ENCODE assay signal across 24 cellular contexts in the genomic region with DNA sequence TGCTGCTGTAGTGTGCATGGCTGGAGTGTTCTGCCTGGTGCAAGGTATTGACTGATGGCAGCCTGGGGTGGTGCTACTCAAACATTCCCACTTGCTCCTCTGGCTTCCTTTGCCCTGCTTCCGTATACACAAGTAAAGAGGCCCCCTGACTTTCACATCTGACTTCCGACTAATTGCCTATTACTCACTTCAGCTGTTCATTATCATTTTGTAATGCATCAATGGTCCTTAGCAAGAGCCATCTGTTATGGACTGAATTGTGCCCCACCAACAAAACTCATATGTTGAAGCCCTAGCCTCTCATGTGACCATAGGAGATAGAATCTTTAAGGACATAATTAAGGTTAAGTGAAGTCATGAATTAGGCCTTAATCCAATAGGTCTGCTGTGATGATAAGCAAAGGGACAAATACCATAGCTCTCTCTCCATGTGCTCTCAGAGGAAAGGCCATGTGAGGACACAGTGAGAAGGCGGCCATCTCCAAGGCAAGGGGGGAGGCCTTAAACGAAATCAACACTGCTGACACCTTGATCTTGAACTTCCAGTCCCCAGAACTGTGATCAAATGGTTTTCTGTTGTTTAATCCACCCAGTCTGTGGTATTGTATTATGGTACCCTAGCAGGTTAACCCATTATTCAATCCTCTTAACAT.
"Had no signal": no experiment of that assay in that cellular context is flagged by ENCODE, and none has a peak within 500 bp of the region (broad histone marks: within the 10 kb centered on the region; RNA-seq: fewer than 3 reads in every experiment).

No MANE protein-coding gene starts in this region.

- H3K9me3 ChIP-seq: ascending aorta, mucosa of descending colon, neutrophil, sigmoid colon, upper lobe of left lung had no signal

- H3K27me3 ChIP-seq: ascending aorta, heart right ventricle, neutrophil, sigmoid colon, upper lobe of left lung had no signal

- DNase-seq: activated CD4-positive, alpha-beta memory T cell treated with anti-CD3 and anti-CD28 coated beads, Interleukin-2, amount 10 ng/mL, durations not matched to agents 7 days and 5 days; activated CD4-positive, alpha-beta T cell treated with anti-CD3 and anti-CD28 coated beads for 1 hour; activated CD4-positive, alpha-beta T cell treated with anti-CD3 and anti-CD28 coated beads, Interleukin-2, amount 10 ng/mL, durations not matched to agents 7 days and 5 days; activated CD8-positive, alpha-beta memory T cell treated with anti-CD3 and anti-CD28 coated beads, Interleukin-2, amount 50 U/mL, for 48 hours; activated gamma-delta T cell; activated naive CD4-positive, alpha-beta T cell treated with anti-CD3 and anti-CD28 coated beads, Interleukin-2, amount 10 ng/mL, durations not matched to agents 7 days and 5 days; activated naive CD8-positive, alpha-beta T cell treated with anti-CD3 and anti-CD28 coated beads, Interleukin-2, amount 10 ng/mL, durations not matched to agents 7 days and 5 days; activated T-cell treated with anti-CD3 and anti-CD28 coated beads, Interleukin-2, amount 50 U/mL, for 24 hours; dorsolateral prefrontal cortex; effector memory CD8-positive, alpha-beta T cell; heart right ventricle; kidney glomerular epithelial cell; left ventricle myocardium inferior; mucosa of descending colon; sigmoid colon; small intestine; stimulated activated CD4-positive, alpha-beta T cell treated with anti-CD3 and anti-CD28 coated beads, Interleukin-4, amount 100 ng/mL, for 24 hours; stimulated activated naive CD8-positive, alpha-beta T cell treated with anti-CD3 and anti-CD28 coated beads, Interleukin-15, amount 100 ng/mL, for 72 hours; substantia nigra; T-helper 2 cell; upper lobe of left lung had no signal

- H3K4me3 ChIP-seq: ascending aorta, coronary artery, dorsolateral prefrontal cortex, heart right ventricle, left ventricle myocardium inferior, mucosa of descending colon, sigmoid colon, upper lobe of left lung had no signal

- H3K27ac ChIP-seq: ascending aorta, coronary artery, dorsolateral prefrontal cortex, heart right ventricle, left ventricle myocardium inferior, neutrophil, sigmoid colon, upper lobe of left lung had no signal

- H3K4me1 ChIP-seq: ascending aorta, heart right ventricle, left ventricle myocardium inferior, upper lobe of left lung had no signal

- H3K36me3 ChIP-seq: ascending aorta, heart right ventricle, left ventricle myocardium inferior, neutrophil, sigmoid colon, upper lobe of left lung had no signal
